Comparison of ENCODE assay signal across 6 cellular contexts in genomic region chr4:72876946-72877345, GRCh38.
"Had no signal": no experiment of that assay in that cellular context is flagged by ENCODE, and none has a peak within 500 bp of the region (broad histone marks: within the 10 kb centered on the region; RNA-seq: fewer than 3 reads in every experiment).

No MANE protein-coding gene starts in this region.

- FAIRE-seq: H1, H54, HTR-8/SVneo had no signal

- H3K4me2 ChIP-seq: GM23338 had no signal

- ATAC-seq: GM23338 had no signal

- H2AFZ ChIP-seq: GM23338 had no signal

- H3K4me3 ChIP-seq: GM23338 had no signal

- DNase-seq: H9, HCEC 1CT had no signal
